ENCODE assay signal across 1 cellular context in the genomic region with DNA sequence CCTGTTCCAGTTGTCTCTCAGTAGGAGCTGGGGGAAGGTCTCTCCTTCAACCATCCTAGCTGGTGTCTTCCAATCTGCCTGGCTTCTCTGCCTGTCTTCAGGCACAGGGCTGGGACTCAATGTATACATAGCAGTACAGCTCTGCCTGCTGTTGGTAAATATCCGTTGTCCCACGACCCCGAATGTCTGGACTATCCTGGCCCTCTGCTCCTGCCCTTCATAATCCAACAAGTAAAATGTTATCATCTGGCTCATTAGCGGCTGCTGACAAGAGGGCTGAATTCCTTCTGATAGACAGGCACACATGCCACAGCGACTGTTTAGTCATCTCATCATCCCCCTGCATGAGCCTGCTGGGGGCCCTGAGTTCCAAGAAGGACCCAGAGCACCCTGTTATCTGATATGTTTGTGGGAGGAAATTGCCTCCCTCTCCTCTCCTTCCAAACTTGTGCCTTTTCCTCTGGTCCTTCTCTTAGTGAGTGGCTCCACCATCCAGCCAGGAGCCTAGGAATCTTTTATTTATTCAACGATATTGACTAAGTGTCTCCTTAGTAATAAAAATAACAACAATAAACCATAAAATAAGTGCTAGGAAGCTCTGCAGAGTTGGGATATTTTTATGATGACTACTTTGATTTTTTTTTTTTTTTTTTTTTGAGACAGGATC.
A peak's percentile ranks its signal among the peaks of the same experiment; 100 is the strongest.
TF ChIP-seq lines count a peak whose summit lies in the region.

No MANE protein-coding gene starts in this region.

TF ChIP-seq in K562, 482 proteins besides CTCF, POLR2A, EP300 and RAD21 (continued from another document and continues in another):
- TF ChIP-seq ZNF592 (IDR thresholded peaks at IDR 0.05): peak; percentile 83
- TF ChIP-seq CBX8 (IDR thresholded peaks at IDR 0.05; ENCODE audit: borderline replicate concordance, extremely low read depth, low read depth, low read length, poor library complexity, severe bottlenecking): no peak
- no peak; the same call in 1 of the 2 replicates for TF ChIP-seq ATF6 (CRISPR knock-in tag; IDR thresholded peaks at IDR 0.05)
- TF ChIP-seq ZNF311 (CRISPR knock-in tag; IDR thresholded peaks at IDR 0.05): no peak
- TF ChIP-seq MED1 (CRISPR knock-in tag; IDR thresholded peaks at IDR 0.05; ENCODE audit: borderline replicate concordance): no peak
- TF ChIP-seq NR1H2 (CRISPR knock-in tag; IDR thresholded peaks at IDR 0.05): no peak
- TF ChIP-seq GTF2F1 (IDR thresholded peaks at IDR 0.05; ENCODE audit: low read depth, low read length): no peak
- TF ChIP-seq, protein P1, sequence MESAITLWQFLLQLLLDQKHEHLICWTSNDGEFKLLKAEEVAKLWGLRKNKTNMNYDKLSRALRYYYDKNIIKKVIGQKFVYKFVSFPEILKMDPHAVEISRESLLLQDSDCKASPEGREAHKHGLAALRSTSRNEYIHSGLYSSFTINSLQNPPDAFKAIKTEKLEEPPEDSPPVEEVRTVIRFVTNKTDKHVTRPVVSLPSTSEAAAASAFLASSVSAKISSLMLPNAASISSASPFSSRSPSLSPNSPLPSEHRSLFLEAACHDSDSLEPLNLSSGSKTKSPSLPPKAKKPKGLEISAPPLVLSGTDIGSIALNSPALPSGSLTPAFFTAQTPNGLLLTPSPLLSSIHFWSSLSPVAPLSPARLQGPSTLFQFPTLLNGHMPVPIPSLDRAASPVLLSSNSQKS (CRISPR knock-in tag; IDR thresholded peaks at IDR 0.05): no peak
- TF ChIP-seq ARHGAP35 (IDR thresholded peaks at IDR 0.05; ENCODE audit: partially characterized antibody): no peak
- TF ChIP-seq ATF7 (IDR thresholded peaks at IDR 0.05): peak; percentile 68
- no peak for TF ChIP-seq ZBTB8A (IDR thresholded peaks at IDR 0.05; ENCODE audit: partially characterized antibody)
- TF ChIP-seq HMG20B (CRISPR knock-in tag; IDR thresholded peaks at IDR 0.05): no peak
- TF ChIP-seq, protein P2, sequence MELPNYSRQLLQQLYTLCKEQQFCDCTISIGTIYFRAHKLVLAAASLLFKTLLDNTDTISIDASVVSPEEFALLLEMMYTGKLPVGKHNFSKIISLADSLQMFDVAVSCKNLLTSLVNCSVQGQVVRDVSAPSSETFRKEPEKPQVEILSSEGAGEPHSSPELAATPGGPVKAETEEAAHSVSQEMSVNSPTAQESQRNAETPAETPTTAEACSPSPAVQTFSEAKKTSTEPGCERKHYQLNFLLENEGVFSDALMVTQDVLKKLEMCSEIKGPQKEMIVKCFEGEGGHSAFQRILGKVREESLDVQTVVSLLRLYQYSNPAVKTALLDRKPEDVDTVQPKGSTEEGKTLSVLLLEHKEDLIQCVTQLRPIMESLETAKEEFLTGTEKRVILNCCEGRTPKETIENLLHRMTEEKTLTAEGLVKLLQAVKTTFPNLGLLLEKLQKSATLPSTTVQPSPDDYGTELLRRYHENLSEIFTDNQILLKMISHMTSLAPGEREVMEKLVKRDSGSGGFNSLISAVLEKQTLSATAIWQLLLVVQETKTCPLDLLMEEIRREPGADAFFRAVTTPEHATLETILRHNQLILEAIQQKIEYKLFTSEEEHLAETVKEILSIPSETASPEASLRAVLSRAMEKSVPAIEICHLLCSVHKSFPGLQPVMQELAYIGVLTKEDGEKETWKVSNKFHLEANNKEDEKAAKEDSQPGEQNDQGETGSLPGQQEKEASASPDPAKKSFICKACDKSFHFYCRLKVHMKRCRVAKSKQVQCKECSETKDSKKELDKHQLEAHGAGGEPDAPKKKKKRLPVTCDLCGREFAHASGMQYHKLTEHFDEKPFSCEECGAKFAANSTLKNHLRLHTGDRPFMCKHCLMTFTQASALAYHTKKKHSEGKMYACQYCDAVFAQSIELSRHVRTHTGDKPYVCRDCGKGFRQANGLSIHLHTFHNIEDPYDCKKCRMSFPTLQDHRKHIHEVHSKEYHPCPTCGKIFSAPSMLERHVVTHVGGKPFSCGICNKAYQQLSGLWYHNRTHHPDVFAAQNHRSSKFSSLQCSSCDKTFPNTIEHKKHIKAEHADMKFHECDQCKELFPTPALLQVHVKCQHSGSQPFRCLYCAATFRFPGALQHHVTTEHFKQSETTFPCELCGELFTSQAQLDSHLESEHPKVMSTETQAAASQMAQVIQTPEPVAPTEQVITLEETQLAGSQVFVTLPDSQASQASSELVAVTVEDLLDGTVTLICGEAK (IDR thresholded peaks at IDR 0.05): no peak
- TF ChIP-seq, protein P2 (CRISPR knock-in tag; IDR thresholded peaks at IDR 0.05): no peak
- TF ChIP-seq E2F3 (CRISPR knock-in tag; IDR thresholded peaks at IDR 0.05): no peak
- TF ChIP-seq RNF2 (IDR thresholded peaks at IDR 0.05): peak; percentile 88
- TF ChIP-seq NCOA1 (IDR thresholded peaks at IDR 0.05; ENCODE audit: low read depth): no peak
- TF ChIP-seq, protein P3, sequence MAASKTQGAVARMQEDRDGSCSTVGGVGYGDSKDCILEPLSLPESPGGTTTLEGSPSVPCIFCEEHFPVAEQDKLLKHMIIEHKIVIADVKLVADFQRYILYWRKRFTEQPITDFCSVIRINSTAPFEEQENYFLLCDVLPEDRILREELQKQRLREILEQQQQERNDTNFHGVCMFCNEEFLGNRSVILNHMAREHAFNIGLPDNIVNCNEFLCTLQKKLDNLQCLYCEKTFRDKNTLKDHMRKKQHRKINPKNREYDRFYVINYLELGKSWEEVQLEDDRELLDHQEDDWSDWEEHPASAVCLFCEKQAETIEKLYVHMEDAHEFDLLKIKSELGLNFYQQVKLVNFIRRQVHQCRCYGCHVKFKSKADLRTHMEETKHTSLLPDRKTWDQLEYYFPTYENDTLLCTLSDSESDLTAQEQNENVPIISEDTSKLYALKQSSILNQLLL (CRISPR knock-in tag; IDR thresholded peaks at IDR 0.05; ENCODE audit: borderline replicate concordance): no peak
- no peak for TF ChIP-seq ATF4 (CRISPR knock-in tag; IDR thresholded peaks at IDR 0.05)
- no peak for TF ChIP-seq USF1 (CRISPR knock-in tag; IDR thresholded peaks at IDR 0.05)
- 0 out of 2 replicates have a peak, but pooled peaks have one; percentile 20 for TF ChIP-seq ZFX (CRISPR knock-in tag; IDR thresholded peaks at IDR 0.05)
- peak; percentile 4; the same call in 1 of the 2 replicates for TF ChIP-seq HCFC1 (IDR thresholded peaks at IDR 0.05; ENCODE audit: low read depth, low read length)
- peak; percentile 40; the same call in 1 of the 2 replicates for TF ChIP-seq CXXC5 (CRISPR knock-in tag; IDR thresholded peaks at IDR 0.05)
- TF ChIP-seq, protein P4, sequence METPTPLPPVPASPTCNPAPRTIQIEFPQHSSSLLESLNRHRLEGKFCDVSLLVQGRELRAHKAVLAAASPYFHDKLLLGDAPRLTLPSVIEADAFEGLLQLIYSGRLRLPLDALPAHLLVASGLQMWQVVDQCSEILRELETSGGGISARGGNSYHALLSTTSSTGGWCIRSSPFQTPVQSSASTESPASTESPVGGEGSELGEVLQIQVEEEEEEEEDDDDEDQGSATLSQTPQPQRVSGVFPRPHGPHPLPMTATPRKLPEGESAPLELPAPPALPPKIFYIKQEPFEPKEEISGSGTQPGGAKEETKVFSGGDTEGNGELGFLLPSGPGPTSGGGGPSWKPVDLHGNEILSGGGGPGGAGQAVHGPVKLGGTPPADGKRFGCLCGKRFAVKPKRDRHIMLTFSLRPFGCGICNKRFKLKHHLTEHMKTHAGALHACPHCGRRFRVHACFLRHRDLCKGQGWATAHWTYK (CRISPR knock-in tag; IDR thresholded peaks at IDR 0.05): no peak
- TF ChIP-seq, protein P5, sequence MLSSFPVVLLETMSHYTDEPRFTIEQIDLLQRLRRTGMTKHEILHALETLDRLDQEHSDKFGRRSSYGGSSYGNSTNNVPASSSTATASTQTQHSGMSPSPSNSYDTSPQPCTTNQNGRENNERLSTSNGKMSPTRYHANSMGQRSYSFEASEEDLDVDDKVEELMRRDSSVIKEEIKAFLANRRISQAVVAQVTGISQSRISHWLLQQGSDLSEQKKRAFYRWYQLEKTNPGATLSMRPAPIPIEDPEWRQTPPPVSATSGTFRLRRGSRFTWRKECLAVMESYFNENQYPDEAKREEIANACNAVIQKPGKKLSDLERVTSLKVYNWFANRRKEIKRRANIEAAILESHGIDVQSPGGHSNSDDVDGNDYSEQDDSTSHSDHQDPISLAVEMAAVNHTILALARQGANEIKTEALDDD (IDR thresholded peaks at IDR 0.05): peak; percentile 90
- TF ChIP-seq MCM7 (IDR thresholded peaks at IDR 0.05): no peak
- TF ChIP-seq MTA1 (IDR thresholded peaks at IDR 0.05; ENCODE audit: borderline replicate concordance): no peak
- TF ChIP-seq MEF2D (tag; conservative IDR thresholded peaks at IDR 0.05; ENCODE audit: low read depth): no peak
- TF ChIP-seq ZBTB17 (CRISPR knock-in tag; IDR thresholded peaks at IDR 0.05): no peak; the same call in 1 of the 2 replicates
- TF ChIP-seq XRCC5 (IDR thresholded peaks at IDR 0.05; ENCODE audit: low read depth, low read length): no peak
